ENCODE assay signal across 30 cellular contexts in genomic region chr10:20093600-20093999, GRCh38.
"Had no signal": no experiment of that assay in that cellular context is flagged by ENCODE, and none has a peak within 500 bp of the region (broad histone marks: within the 10 kb centered on the region; RNA-seq: fewer than 3 reads in every experiment).

No MANE protein-coding gene starts in this region.

- H3K4me3 ChIP-seq: neural progenitor cell, ovary, psoas muscle, skin epidermis, smooth muscle cell, spleen, stomach, thoracic aorta, thyroid gland, tibial nerve, upper lobe of left lung, vagina had no signal

- DNase-seq: naive thymus-derived CD4-positive, alpha-beta T cell; natural killer cell; nephron progenitor cell; occipital lobe; ovary; posterior cingulate gyrus; psoas muscle; spleen; stimulated activated CD4-positive, alpha-beta T cell treated with anti-CD3 and anti-CD28 coated beads, Interleukin-12 subunit alpha, Interleukin-12 subunit beta, amount 100 ng/mL, for 4 hours; stimulated activated CD4-positive, alpha-beta T cell treated with anti-CD3 and anti-CD28 coated beads, Interleukin-1b, Interleukin-23, amount 100 ng/mL, for 48 hours; stimulated activated CD4-positive, alpha-beta T cell treated with anti-CD3 and anti-CD28 coated beads, Interleukin-4, amount 100 ng/mL, for 24 hours; stimulated activated naive B cell treated with anti-CD40 and anti-IgM and Interleukin-4, amounts not matched to agents 10 μg/mL and 1 μg/mL and 100 μg/mL, for 72 hours; stimulated activated naive CD4-positive, alpha-beta T cell treated with Interleukin-2 at 50 U/mL for 16 hours; stomach; trophoblast cell; upper lobe of left lung had no signal

- ATAC-seq: naive thymus-derived CD4-positive, alpha-beta T cell; natural killer cell; psoas muscle; right cardiac atrium; sciatic nerve; stimulated activated effector memory CD8-positive, alpha-beta T cell treated with anti-CD3 and anti-CD28 coated beads, Interleukin-12 subunit alpha, Interleukin-12 subunit beta, amount 100 ng/mL, for 72 hours; stimulated activated naive B cell treated with anti-CD40 and anti-IgM and Interleukin-4, amounts not matched to agents 10 μg/mL and 1 μg/mL and 100 μg/mL, for 72 hours had no signal

- H3K4me2 ChIP-seq: neural progenitor cell, smooth muscle cell had no signal

- H3K4me3 Mint-ChIP-seq: naive thymus-derived CD4-positive, alpha-beta T cell; natural killer cell; nephron progenitor cell; neural progenitor cell; stimulated activated effector memory CD8-positive, alpha-beta T cell treated with anti-CD3 and anti-CD28 coated beads, Interleukin-12 subunit alpha, Interleukin-12 subunit beta, amount 100 ng/mL, for 72 hours; stimulated activated naive B cell treated with anti-CD40 and anti-IgM and Interleukin-4, amounts not matched to agents 10 μg/mL and 1 μg/mL and 100 μg/mL, for 72 hours; stimulated activated naive CD8-positive, alpha-beta T cell treated with anti-CD3 and anti-CD28 coated beads, Interleukin-15, Interleukin-2, amounts not matched to agents 100 ng/mL and 50 ng/mL, for 24 hours had no signal

- H3K4me1 Mint-ChIP-seq: naive thymus-derived CD4-positive, alpha-beta T cell; nephron progenitor cell; stimulated activated effector memory CD8-positive, alpha-beta T cell treated with anti-CD3 and anti-CD28 coated beads, Interleukin-12 subunit alpha, Interleukin-12 subunit beta, amount 100 ng/mL, for 72 hours; stimulated activated naive B cell treated with anti-CD40 and anti-IgM and Interleukin-4, amounts not matched to agents 10 μg/mL and 1 μg/mL and 100 μg/mL, for 72 hours had no signal

- FAIRE-seq: urothelium cell line had no signal

- H2AFZ ChIP-seq: neural progenitor cell, parathyroid adenoma had no signal

- H3K36me3 ChIP-seq: neural progenitor cell, ovary, spleen, stomach, thoracic aorta, thyroid gland, upper lobe of left lung, vagina had no signal

- H3K27ac ChIP-seq: neural progenitor cell, ovary, parathyroid adenoma, psoas muscle, skin epidermis, spleen, stomach, thoracic aorta, thyroid gland, upper lobe of left lung, vagina had no signal

- H3K9ac ChIP-seq: neural progenitor cell, parathyroid adenoma had no signal

- H3K9me3 ChIP-seq: ovary, psoas muscle, stomach, thoracic aorta, thyroid gland, upper lobe of left lung, vagina had no signal

- H3K27ac Mint-ChIP-seq: naive thymus-derived CD4-positive, alpha-beta T cell; natural killer cell; nephron progenitor cell; neural progenitor cell; progenitor cell of endocrine pancreas; stimulated activated effector memory CD8-positive, alpha-beta T cell treated with anti-CD3 and anti-CD28 coated beads, Interleukin-12 subunit alpha, Interleukin-12 subunit beta, amount 100 ng/mL, for 72 hours; stimulated activated naive B cell treated with anti-CD40 and anti-IgM and Interleukin-4, amounts not matched to agents 10 μg/mL and 1 μg/mL and 100 μg/mL, for 72 hours; stimulated activated naive CD8-positive, alpha-beta T cell treated with anti-CD3 and anti-CD28 coated beads, Interleukin-15, Interleukin-2, amounts not matched to agents 100 ng/mL and 50 ng/mL, for 24 hours had no signal

- H3K4me1 ChIP-seq: psoas muscle, spleen, stomach, thyroid gland, upper lobe of left lung had no signal

- H3K27me3 Mint-ChIP-seq: naive thymus-derived CD4-positive, alpha-beta T cell; progenitor cell of endocrine pancreas; stimulated activated naive B cell treated with anti-CD40 and anti-IgM and Interleukin-4, amounts not matched to agents 10 μg/mL and 1 μg/mL and 100 μg/mL, for 72 hours; stimulated activated naive CD8-positive, alpha-beta T cell treated with anti-CD3 and anti-CD28 coated beads, Interleukin-15, Interleukin-2, amounts not matched to agents 100 ng/mL and 50 ng/mL, for 24 hours had no signal

- H3K79me2 ChIP-seq: parathyroid adenoma had no signal

- H3K27me3 ChIP-seq: neural progenitor cell, ovary, spleen, stomach, thyroid gland, tibial nerve, upper lobe of left lung, vagina had no signal

- H3K36me3 Mint-ChIP-seq: naive thymus-derived CD4-positive, alpha-beta T cell; natural killer cell; stimulated activated effector memory CD8-positive, alpha-beta T cell treated with anti-CD3 and anti-CD28 coated beads, Interleukin-12 subunit alpha, Interleukin-12 subunit beta, amount 100 ng/mL, for 72 hours; stimulated activated naive B cell treated with anti-CD40 and anti-IgM and Interleukin-4, amounts not matched to agents 10 μg/mL and 1 μg/mL and 100 μg/mL, for 72 hours had no signal
